ENCODE assay signal across 1 cellular context in genomic region chr15:96326551-96327154, GRCh38.
TF ChIP-seq lines count a peak whose summit lies in the region.

No MANE protein-coding gene starts in this region.

TF ChIP-seq in GM12878, 131 proteins besides CTCF, POLR2A, EP300 and RAD21 (continued from another document):
- peak; percentile 26; the same call in 1 of the 2 replicates for TF ChIP-seq NKRF (conservative IDR thresholded peaks at IDR 0.05)
- peak; percentile 70; the same call in 1 of the 2 replicates for TF ChIP-seq MLLT1 (IDR thresholded peaks at IDR 0.05)
- no peak for TF ChIP-seq BCL11A (IDR thresholded peaks at IDR 0.05; ENCODE audit: low read depth, low read length)
- TF ChIP-seq NFXL1 (IDR thresholded peaks at IDR 0.05; ENCODE audit: borderline replicate concordance): no peak
- TF ChIP-seq SPI1 (IDR thresholded peaks at IDR 0.05; ENCODE audit: borderline replicate concordance, insufficient read depth, low read depth, low read length): peak; percentile 67; the same call in 1 of the 2 replicates
- 0 out of 2 replicates have a peak, but pooled peaks have one; percentile 30 for TF ChIP-seq MXI1 (IDR thresholded peaks at IDR 0.05; ENCODE audit: low read depth, low read length)
- TF ChIP-seq MEF2B (IDR thresholded peaks at IDR 0.05; ENCODE audit: partially characterized antibody, poor library complexity, severe bottlenecking): no peak
- no peak for TF ChIP-seq RUNX3 (IDR thresholded peaks at IDR 0.05; ENCODE audit: low read length)
- TF ChIP-seq NR2F1 (conservative IDR thresholded peaks at IDR 0.05): no peak
- no peak for TF ChIP-seq IRF4 (IDR thresholded peaks at IDR 0.05; ENCODE audit: low read depth, low read length)
- no peak for TF ChIP-seq EED (IDR thresholded peaks at IDR 0.05; ENCODE audit: low read depth)
- no peak for TF ChIP-seq E2F4 (IDR thresholded peaks at IDR 0.05; ENCODE audit: low read depth, low read length)
- TF ChIP-seq CEBPB (IDR thresholded peaks at IDR 0.05; ENCODE audit: borderline replicate concordance in 1 of 2, low read depth in 2 of 2, low read length in 2 of 2): no peak
- TF ChIP-seq TAF1 (IDR thresholded peaks at IDR 0.05; ENCODE audit: borderline replicate concordance, low read depth, low read length): no peak
- TF ChIP-seq CUX1 (IDR thresholded peaks at IDR 0.05; ENCODE audit: insufficient replicate concordance, low read depth, low read length): no peak
- TF ChIP-seq SRF (IDR thresholded peaks at IDR 0.05; ENCODE audit: low read depth in 2 of 2, low read length in 2 of 2): no peak
- no peak for TF ChIP-seq PAX5 (IDR thresholded peaks at IDR 0.05; ENCODE audit: borderline replicate concordance, low read depth, low read length)
- no peak for TF ChIP-seq BHLHE40 (IDR thresholded peaks at IDR 0.05; ENCODE audit: borderline replicate concordance in 1 of 2, low read depth in 2 of 2, low read length in 1 of 2)
- TF ChIP-seq ATF3 (IDR thresholded peaks at IDR 0.05; ENCODE audit: borderline replicate concordance, extremely low read depth, low read depth, low read length): no peak
- no peak for TF ChIP-seq RFX5 (IDR thresholded peaks at IDR 0.05; ENCODE audit: low read depth, low read length)
- no peak for TF ChIP-seq ZBTB33 (IDR thresholded peaks at IDR 0.05)
- no peak for TF ChIP-seq SMAD1 (IDR thresholded peaks at IDR 0.05; ENCODE audit: low read depth, partially characterized antibody)
- TF ChIP-seq HDAC6 (IDR thresholded peaks at IDR 0.05; ENCODE audit: unreplicated experiment): no peak
- no peak for TF ChIP-seq NFYA (IDR thresholded peaks at IDR 0.05; ENCODE audit: borderline replicate concordance, low read depth, low read length)
- TF ChIP-seq LARP7 (IDR thresholded peaks at IDR 0.05): no peak
- no peak for TF ChIP-seq ASH2L (IDR thresholded peaks at IDR 0.05; ENCODE audit: borderline replicate concordance, low read depth)
- no peak for TF ChIP-seq SKIL (IDR thresholded peaks at IDR 0.05; ENCODE audit: low read depth, poor library complexity, severe bottlenecking)
- no peak for TF ChIP-seq PAX8 (IDR thresholded peaks at IDR 0.05)
